Comparison of ENCODE assay signal across 1 cellular context in the genomic region with DNA sequence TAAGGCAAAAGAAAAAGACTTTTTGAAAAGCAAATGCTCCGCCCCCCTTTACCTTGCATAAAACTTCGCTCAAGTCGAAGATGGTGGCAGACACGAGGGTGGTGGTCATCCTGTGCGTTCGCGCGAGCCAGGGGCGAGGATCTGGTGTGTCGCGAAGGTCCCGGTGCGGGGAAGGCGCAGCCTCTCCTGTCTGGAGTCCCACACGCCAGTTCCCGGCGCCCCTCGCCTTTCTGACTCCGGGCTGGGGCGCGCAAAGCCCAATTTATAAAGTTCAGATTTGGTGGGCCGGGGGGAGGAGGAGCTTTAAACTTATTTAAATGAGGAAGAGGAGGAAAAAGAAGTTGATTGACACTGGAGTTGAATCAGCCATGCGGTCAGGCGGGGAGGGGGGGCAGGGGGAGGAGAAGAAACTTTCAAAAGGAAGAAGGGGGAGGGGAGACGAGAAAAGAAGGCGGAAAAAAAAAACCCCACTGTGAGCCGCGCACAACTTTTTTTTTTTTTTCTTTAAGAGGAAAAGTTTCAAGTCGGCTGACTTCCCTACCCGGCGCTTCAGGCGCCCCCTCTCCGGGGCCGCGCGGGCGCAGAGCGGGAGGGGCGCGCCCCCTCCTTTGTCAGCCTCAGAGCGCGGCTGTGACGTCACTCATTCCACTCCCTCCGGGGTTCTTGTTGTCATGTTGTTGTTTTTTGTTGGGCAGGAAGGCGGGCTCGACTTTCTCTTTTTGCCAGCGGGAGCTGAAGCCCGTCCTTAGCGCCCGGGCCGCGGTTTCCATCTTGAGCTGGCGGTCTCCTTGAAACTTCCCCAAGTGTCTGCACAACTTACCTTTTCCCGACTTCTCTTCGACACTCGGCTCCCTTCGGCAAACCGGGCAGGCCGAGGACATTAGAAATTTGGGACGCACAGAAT.
A peak's percentile ranks its signal among the peaks of the same experiment; 100 is the strongest.
TF ChIP-seq lines count a peak whose summit lies in the region.

A gene with protein sequence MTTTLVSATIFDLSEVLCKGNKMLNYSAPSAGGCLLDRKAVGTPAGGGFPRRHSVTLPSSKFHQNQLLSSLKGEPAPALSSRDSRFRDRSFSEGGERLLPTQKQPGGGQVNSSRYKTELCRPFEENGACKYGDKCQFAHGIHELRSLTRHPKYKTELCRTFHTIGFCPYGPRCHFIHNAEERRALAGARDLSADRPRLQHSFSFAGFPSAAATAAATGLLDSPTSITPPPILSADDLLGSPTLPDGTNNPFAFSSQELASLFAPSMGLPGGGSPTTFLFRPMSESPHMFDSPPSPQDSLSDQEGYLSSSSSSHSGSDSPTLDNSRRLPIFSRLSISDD (minus strand): TSS at position 238 of the 904 bp plus-strand sequence. CDS start 129 bp downstream, at position 109.

TF ChIP-seq in K562, 482 proteins besides CTCF, POLR2A, EP300 and RAD21 (continued from another document and continues in another):
- TF ChIP-seq, protein P1, sequence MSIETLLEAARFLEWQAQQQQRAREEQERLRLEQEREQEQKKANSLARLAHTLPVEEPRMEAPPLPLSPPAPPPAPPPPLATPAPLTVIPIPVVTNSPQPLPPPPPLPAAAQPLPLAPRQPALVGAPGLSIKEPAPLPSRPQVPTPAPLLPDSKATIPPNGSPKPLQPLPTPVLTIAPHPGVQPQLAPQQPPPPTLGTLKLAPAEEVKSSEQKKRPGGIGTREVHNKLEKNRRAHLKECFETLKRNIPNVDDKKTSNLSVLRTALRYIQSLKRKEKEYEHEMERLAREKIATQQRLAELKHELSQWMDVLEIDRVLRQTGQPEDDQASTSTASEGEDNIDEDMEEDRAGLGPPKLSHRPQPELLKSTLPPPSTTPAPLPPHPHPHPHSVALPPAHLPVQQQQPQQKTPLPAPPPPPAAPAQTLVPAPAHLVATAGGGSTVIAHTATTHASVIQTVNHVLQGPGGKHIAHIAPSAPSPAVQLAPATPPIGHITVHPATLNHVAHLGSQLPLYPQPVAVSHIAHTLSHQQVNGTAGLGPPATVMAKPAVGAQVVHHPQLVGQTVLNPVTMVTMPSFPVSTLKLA (conservative IDR thresholded peaks at IDR 0.05): peak; percentile 49 to 54; a peak in 3 of 4 replicates
- TF ChIP-seq HDAC3 (IDR thresholded peaks at IDR 0.05; ENCODE audit: borderline replicate concordance, partially characterized antibody) (peak; percentile 16), SPI1 (IDR thresholded peaks at IDR 0.05; ENCODE audit: borderline replicate concordance, low read depth, low read length) (peak; percentile 71), ESRRA (IDR thresholded peaks at IDR 0.05; ENCODE audit: borderline replicate concordance, low read depth) (peak; percentile 21; the same call in 1 of the 2 replicates), CEBPG (CRISPR knock-in tag; IDR thresholded peaks at IDR 0.05) (no peak), CEBPG (tag; conservative IDR thresholded peaks at IDR 0.05 in 1 of 2, IDR thresholded peaks at IDR 0.05 in 1 of 2) (0 out of 4 replicates have a peak, but pooled peaks of 1 of the 2 experiments have one; percentile 5), CBX1 (IDR thresholded peaks at IDR 0.05; ENCODE audit: low read depth) (peak; percentile 59; the same call in 1 of the 2 replicates), HCFC1 (IDR thresholded peaks at IDR 0.05; ENCODE audit: low read depth, low read length) (0 out of 2 replicates have a peak, but pooled peaks have one; percentile 9), YY1 (IDR thresholded peaks at IDR 0.05; ENCODE audit: borderline replicate concordance in 1 of 3, control insufficient read depth in 1 of 3, extremely low read depth in 1 of 3, insufficient read depth in 3 of 3, insufficient read length in 1 of 3, insufficient replicate concordance in 2 of 3, low read depth in 1 of 3, low read length in 2 of 3) (peak in 1 of 3 experiments; percentile 69), NCOA4 (IDR thresholded peaks at IDR 0.05; ENCODE audit: partially characterized antibody) (no peak), ATF1 (CRISPR knock-in tag; IDR thresholded peaks at IDR 0.05) (peak; percentile 57), ATF1 (tag; IDR thresholded peaks at IDR 0.05) (peak; percentile 97), NBN (IDR thresholded peaks at IDR 0.05; ENCODE audit: low read depth) (peak; percentile 89), TEAD1 (CRISPR knock-in tag; IDR thresholded peaks at IDR 0.05) (0 out of 4 replicates have a peak, but pooled peaks of 1 of the 2 experiments have one; percentile 4), CBX3 (IDR thresholded peaks at IDR 0.05; ENCODE audit: borderline replicate concordance in 1 of 2, low read length in 2 of 2) (no peak), KHSRP (IDR thresholded peaks at IDR 0.05) (peak; percentile 76), ZNF184 (CRISPR knock-in tag; IDR thresholded peaks at IDR 0.05) (no peak), PHF8 (IDR thresholded peaks at IDR 0.05; ENCODE audit: borderline replicate concordance, low read length) (peak; percentile 53; the same call in 1 of the 2 replicates)
- TF ChIP-seq, protein P2, sequence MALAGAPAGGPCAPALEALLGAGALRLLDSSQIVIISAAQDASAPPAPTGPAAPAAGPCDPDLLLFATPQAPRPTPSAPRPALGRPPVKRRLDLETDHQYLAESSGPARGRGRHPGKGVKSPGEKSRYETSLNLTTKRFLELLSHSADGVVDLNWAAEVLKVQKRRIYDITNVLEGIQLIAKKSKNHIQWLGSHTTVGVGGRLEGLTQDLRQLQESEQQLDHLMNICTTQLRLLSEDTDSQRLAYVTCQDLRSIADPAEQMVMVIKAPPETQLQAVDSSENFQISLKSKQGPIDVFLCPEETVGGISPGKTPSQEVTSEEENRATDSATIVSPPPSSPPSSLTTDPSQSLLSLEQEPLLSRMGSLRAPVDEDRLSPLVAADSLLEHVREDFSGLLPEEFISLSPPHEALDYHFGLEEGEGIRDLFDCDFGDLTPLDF (CRISPR knock-in tag; IDR thresholded peaks at IDR 0.05): 0 out of 2 replicates have a peak, but pooled peaks have one; percentile 46
- TF ChIP-seq, protein P3, sequence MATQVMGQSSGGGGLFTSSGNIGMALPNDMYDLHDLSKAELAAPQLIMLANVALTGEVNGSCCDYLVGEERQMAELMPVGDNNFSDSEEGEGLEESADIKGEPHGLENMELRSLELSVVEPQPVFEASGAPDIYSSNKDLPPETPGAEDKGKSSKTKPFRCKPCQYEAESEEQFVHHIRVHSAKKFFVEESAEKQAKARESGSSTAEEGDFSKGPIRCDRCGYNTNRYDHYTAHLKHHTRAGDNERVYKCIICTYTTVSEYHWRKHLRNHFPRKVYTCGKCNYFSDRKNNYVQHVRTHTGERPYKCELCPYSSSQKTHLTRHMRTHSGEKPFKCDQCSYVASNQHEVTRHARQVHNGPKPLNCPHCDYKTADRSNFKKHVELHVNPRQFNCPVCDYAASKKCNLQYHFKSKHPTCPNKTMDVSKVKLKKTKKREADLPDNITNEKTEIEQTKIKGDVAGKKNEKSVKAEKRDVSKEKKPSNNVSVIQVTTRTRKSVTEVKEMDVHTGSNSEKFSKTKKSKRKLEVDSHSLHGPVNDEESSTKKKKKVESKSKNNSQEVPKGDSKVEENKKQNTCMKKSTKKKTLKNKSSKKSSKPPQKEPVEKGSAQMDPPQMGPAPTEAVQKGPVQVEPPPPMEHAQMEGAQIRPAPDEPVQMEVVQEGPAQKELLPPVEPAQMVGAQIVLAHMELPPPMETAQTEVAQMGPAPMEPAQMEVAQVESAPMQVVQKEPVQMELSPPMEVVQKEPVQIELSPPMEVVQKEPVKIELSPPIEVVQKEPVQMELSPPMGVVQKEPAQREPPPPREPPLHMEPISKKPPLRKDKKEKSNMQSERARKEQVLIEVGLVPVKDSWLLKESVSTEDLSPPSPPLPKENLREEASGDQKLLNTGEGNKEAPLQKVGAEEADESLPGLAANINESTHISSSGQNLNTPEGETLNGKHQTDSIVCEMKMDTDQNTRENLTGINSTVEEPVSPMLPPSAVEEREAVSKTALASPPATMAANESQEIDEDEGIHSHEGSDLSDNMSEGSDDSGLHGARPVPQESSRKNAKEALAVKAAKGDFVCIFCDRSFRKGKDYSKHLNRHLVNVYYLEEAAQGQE (CRISPR knock-in tag; IDR thresholded peaks at IDR 0.05; ENCODE audit: low read depth): 0 out of 2 replicates have a peak, but pooled peaks have one; percentile 28
- TF ChIP-seq, protein P4, sequence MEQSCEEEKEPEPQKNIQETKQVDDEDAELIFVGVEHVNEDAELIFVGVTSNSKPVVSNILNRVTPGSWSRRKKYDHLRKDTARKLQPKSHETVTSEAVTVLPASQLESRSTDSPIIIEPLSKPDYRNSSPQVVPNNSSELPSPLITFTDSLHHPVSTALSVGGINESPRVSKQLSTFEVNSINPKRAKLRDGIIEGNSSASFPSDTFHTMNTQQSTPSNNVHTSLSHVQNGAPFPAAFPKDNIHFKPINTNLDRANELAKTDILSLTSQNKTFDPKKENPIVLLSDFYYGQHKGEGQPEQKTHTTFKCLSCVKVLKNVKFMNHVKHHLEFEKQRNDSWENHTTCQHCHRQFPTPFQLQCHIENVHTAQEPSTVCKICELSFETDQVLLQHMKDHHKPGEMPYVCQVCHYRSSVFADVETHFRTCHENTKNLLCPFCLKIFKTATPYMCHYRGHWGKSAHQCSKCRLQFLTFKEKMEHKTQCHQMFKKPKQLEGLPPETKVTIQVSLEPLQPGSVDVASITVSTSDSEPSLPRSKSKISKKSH (CRISPR knock-in tag; IDR thresholded peaks at IDR 0.05): no peak
- TF ChIP-seq, protein P5, sequence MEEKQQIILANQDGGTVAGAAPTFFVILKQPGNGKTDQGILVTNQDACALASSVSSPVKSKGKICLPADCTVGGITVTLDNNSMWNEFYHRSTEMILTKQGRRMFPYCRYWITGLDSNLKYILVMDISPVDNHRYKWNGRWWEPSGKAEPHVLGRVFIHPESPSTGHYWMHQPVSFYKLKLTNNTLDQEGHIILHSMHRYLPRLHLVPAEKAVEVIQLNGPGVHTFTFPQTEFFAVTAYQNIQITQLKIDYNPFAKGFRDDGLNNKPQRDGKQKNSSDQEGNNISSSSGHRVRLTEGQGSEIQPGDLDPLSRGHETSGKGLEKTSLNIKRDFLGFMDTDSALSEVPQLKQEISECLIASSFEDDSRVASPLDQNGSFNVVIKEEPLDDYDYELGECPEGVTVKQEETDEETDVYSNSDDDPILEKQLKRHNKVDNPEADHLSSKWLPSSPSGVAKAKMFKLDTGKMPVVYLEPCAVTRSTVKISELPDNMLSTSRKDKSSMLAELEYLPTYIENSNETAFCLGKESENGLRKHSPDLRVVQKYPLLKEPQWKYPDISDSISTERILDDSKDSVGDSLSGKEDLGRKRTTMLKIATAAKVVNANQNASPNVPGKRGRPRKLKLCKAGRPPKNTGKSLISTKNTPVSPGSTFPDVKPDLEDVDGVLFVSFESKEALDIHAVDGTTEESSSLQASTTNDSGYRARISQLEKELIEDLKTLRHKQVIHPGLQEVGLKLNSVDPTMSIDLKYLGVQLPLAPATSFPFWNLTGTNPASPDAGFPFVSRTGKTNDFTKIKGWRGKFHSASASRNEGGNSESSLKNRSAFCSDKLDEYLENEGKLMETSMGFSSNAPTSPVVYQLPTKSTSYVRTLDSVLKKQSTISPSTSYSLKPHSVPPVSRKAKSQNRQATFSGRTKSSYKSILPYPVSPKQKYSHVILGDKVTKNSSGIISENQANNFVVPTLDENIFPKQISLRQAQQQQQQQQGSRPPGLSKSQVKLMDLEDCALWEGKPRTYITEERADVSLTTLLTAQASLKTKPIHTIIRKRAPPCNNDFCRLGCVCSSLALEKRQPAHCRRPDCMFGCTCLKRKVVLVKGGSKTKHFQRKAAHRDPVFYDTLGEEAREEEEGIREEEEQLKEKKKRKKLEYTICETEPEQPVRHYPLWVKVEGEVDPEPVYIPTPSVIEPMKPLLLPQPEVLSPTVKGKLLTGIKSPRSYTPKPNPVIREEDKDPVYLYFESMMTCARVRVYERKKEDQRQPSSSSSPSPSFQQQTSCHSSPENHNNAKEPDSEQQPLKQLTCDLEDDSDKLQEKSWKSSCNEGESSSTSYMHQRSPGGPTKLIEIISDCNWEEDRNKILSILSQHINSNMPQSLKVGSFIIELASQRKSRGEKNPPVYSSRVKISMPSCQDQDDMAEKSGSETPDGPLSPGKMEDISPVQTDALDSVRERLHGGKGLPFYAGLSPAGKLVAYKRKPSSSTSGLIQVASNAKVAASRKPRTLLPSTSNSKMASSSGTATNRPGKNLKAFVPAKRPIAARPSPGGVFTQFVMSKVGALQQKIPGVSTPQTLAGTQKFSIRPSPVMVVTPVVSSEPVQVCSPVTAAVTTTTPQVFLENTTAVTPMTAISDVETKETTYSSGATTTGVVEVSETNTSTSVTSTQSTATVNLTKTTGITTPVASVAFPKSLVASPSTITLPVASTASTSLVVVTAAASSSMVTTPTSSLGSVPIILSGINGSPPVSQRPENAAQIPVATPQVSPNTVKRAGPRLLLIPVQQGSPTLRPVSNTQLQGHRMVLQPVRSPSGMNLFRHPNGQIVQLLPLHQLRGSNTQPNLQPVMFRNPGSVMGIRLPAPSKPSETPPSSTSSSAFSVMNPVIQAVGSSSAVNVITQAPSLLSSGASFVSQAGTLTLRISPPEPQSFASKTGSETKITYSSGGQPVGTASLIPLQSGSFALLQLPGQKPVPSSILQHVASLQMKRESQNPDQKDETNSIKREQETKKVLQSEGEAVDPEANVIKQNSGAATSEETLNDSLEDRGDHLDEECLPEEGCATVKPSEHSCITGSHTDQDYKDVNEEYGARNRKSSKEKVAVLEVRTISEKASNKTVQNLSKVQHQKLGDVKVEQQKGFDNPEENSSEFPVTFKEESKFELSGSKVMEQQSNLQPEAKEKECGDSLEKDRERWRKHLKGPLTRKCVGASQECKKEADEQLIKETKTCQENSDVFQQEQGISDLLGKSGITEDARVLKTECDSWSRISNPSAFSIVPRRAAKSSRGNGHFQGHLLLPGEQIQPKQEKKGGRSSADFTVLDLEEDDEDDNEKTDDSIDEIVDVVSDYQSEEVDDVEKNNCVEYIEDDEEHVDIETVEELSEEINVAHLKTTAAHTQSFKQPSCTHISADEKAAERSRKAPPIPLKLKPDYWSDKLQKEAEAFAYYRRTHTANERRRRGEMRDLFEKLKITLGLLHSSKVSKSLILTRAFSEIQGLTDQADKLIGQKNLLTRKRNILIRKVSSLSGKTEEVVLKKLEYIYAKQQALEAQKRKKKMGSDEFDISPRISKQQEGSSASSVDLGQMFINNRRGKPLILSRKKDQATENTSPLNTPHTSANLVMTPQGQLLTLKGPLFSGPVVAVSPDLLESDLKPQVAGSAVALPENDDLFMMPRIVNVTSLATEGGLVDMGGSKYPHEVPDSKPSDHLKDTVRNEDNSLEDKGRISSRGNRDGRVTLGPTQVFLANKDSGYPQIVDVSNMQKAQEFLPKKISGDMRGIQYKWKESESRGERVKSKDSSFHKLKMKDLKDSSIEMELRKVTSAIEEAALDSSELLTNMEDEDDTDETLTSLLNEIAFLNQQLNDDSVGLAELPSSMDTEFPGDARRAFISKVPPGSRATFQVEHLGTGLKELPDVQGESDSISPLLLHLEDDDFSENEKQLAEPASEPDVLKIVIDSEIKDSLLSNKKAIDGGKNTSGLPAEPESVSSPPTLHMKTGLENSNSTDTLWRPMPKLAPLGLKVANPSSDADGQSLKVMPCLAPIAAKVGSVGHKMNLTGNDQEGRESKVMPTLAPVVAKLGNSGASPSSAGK (IDR thresholded peaks at IDR 0.05): peak; percentile 54
- TF ChIP-seq, protein P6, sequence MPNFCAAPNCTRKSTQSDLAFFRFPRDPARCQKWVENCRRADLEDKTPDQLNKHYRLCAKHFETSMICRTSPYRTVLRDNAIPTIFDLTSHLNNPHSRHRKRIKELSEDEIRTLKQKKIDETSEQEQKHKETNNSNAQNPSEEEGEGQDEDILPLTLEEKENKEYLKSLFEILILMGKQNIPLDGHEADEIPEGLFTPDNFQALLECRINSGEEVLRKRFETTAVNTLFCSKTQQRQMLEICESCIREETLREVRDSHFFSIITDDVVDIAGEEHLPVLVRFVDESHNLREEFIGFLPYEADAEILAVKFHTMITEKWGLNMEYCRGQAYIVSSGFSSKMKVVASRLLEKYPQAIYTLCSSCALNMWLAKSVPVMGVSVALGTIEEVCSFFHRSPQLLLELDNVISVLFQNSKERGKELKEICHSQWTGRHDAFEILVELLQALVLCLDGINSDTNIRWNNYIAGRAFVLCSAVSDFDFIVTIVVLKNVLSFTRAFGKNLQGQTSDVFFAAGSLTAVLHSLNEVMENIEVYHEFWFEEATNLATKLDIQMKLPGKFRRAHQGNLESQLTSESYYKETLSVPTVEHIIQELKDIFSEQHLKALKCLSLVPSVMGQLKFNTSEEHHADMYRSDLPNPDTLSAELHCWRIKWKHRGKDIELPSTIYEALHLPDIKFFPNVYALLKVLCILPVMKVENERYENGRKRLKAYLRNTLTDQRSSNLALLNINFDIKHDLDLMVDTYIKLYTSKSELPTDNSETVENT (CRISPR knock-in tag; IDR thresholded peaks at IDR 0.05): 0 out of 2 replicates have a peak, but pooled peaks have one; percentile 13
